ENCODE assay signal across 1 cellular context in genomic region chr16:3234543-3235541, GRCh38.
TF ChIP-seq lines count a peak whose summit lies in the region.

Gene ZNF200 (minus strand): TSS chr16:3235158. CDS start chr16:3233755, 1,403 bp downstream.

TF ChIP-seq in K562, 482 proteins besides CTCF, POLR2A, EP300 and RAD21 (continued from another document):
- TF ChIP-seq THAP12 (CRISPR knock-in tag; IDR thresholded peaks at IDR 0.05) = no peak
- peak; percentile 98 for TF ChIP-seq GABPB1 (CRISPR knock-in tag; IDR thresholded peaks at IDR 0.05)
- no peak for TF ChIP-seq ZBTB2 (IDR thresholded peaks at IDR 0.05)
- TF ChIP-seq FOXK2 (conservative IDR thresholded peaks at IDR 0.05 in 1 of 2, IDR thresholded peaks at IDR 0.05 in 1 of 2; ENCODE audit: low read depth in 2 of 2) = peak in 1 of 2 experiments; percentile 59; a peak in 1 of 4 replicates
- no peak for TF ChIP-seq SMAD2 (IDR thresholded peaks at IDR 0.05; ENCODE audit: low read depth, low read length)
- TF ChIP-seq SIRT6 (IDR thresholded peaks at IDR 0.05; ENCODE audit: low read depth, low read length) = no peak
- TF ChIP-seq GABPA (tag; conservative IDR thresholded peaks at IDR 0.05; ENCODE audit: low read depth) = peak; percentile 97
- TF ChIP-seq YY1 (IDR thresholded peaks at IDR 0.05; ENCODE audit: borderline replicate concordance in 1 of 3, control insufficient read depth in 1 of 3, extremely low read depth in 1 of 3, insufficient read depth in 3 of 3, insufficient read length in 1 of 3, insufficient replicate concordance in 2 of 3, low read depth in 1 of 3, low read length in 2 of 3) = peak in 1 of 3 experiments; percentile 29
- TF ChIP-seq MYNN (IDR thresholded peaks at IDR 0.05) = no peak
- TF ChIP-seq MYNN (CRISPR knock-in tag; IDR thresholded peaks at IDR 0.05) = no peak
- no peak for TF ChIP-seq LEF1 (IDR thresholded peaks at IDR 0.05)
- TF ChIP-seq KDM2B (CRISPR knock-in tag; IDR thresholded peaks at IDR 0.05) = no peak
- no peak for TF ChIP-seq ELK3 (CRISPR knock-in tag; IDR thresholded peaks at IDR 0.05)
- TF ChIP-seq PTTG1 (tag; IDR thresholded peaks at IDR 0.05; ENCODE audit: low read depth) = no peak
- TF ChIP-seq PKNOX1 (IDR thresholded peaks at IDR 0.05) = peak; percentile 97
- TF ChIP-seq E2F1 (CRISPR knock-in tag; IDR thresholded peaks at IDR 0.05) = peak; percentile 87; the same call in 1 of the 2 replicates
- TF ChIP-seq HCFC1 (IDR thresholded peaks at IDR 0.05; ENCODE audit: low read depth, low read length) = peak; percentile 87
- TF ChIP-seq ZNF445 (CRISPR knock-in tag; IDR thresholded peaks at IDR 0.05; ENCODE audit: low read depth) = no peak
- TF ChIP-seq ZNF384 (IDR thresholded peaks at IDR 0.05; ENCODE audit: low read depth, low read length) = no peak
- TF ChIP-seq FOXM1 (IDR thresholded peaks at IDR 0.05; ENCODE audit: low read depth) = 0 out of 2 replicates have a peak, but pooled peaks have one; percentile 18
- 0 out of 2 replicates have a peak, but pooled peaks have one; percentile 45 for TF ChIP-seq FOXM1 (CRISPR knock-in tag; IDR thresholded peaks at IDR 0.05; ENCODE audit: low read depth)
- TF ChIP-seq THRB (CRISPR knock-in tag; conservative IDR thresholded peaks at IDR 0.05) = peak; percentile 56; the same call in 1 of the 2 replicates
- TF ChIP-seq MAFF (IDR thresholded peaks at IDR 0.05; ENCODE audit: low read length) = no peak
- no peak; a peak in 1 of 4 replicates for TF ChIP-seq ARNT (IDR thresholded peaks at IDR 0.05)
- peak; percentile 73 for TF ChIP-seq TAF1 (IDR thresholded peaks at IDR 0.05; ENCODE audit: control insufficient read depth, extremely low read depth, insufficient read depth, low read length, severe bottlenecking)
- TF ChIP-seq ZNF280B (CRISPR knock-in tag; IDR thresholded peaks at IDR 0.05) = peak; percentile 46; the same call in 1 of the 2 replicates
- TF ChIP-seq ZFP91 (CRISPR knock-in tag; IDR thresholded peaks at IDR 0.05) = no peak
- no peak for TF ChIP-seq FOXK1 (CRISPR knock-in tag; IDR thresholded peaks at IDR 0.05; ENCODE audit: borderline replicate concordance)
- TF ChIP-seq AFF4 (CRISPR knock-in tag; IDR thresholded peaks at IDR 0.05) = no peak; the same call in 1 of the 2 replicates
- TF ChIP-seq XRCC5 (IDR thresholded peaks at IDR 0.05; ENCODE audit: low read depth, low read length) = 0 out of 2 replicates have a peak, but pooled peaks have one; percentile 23
- no peak for TF ChIP-seq ZNF347 (CRISPR knock-in tag; IDR thresholded peaks at IDR 0.05; ENCODE audit: low read depth)
- TF ChIP-seq ZNF668 (CRISPR knock-in tag; IDR thresholded peaks at IDR 0.05) = no peak
- TF ChIP-seq ZBTB1 (CRISPR knock-in tag; IDR thresholded peaks at IDR 0.05; ENCODE audit: borderline replicate concordance, low read depth) = no peak
- no peak for TF ChIP-seq FOS (IDR thresholded peaks at IDR 0.05; ENCODE audit: extremely low read depth, insufficient read length)
- TF ChIP-seq EZH2 (IDR thresholded peaks at IDR 0.05; ENCODE audit: borderline replicate concordance, low read depth, low read length) = no peak
- TF ChIP-seq GTF2A2 (tag; IDR thresholded peaks at IDR 0.05) = no peak
- TF ChIP-seq HMBOX1 (IDR thresholded peaks at IDR 0.05) = no peak
- TF ChIP-seq TBL1XR1 (IDR thresholded peaks at IDR 0.05; ENCODE audit: low read length in 2 of 2) = peak in 1 of 2 experiments; percentile 74; a peak in 2 of 4 replicates
- no peak for TF ChIP-seq NCOA6 (IDR thresholded peaks at IDR 0.05)
- TF ChIP-seq NFIX (CRISPR knock-in tag; IDR thresholded peaks at IDR 0.05; ENCODE audit: low read depth) = 0 out of 2 replicates have a peak, but pooled peaks have one; percentile 41
- TF ChIP-seq ZNF778 (CRISPR knock-in tag; IDR thresholded peaks at IDR 0.05) = no peak
- peak in 1 of 2 experiments; percentile 95; a peak in 2 of 4 replicates for TF ChIP-seq HDAC1 (IDR thresholded peaks at IDR 0.05)
- TF ChIP-seq ZNF431 (CRISPR knock-in tag; IDR thresholded peaks at IDR 0.05) = no peak
- no peak for TF ChIP-seq NCOR1 (IDR thresholded peaks at IDR 0.05)
- TF ChIP-seq ZFX (CRISPR knock-in tag; IDR thresholded peaks at IDR 0.05) = peak; percentile 74
- no peak for TF ChIP-seq ZC3H8 (IDR thresholded peaks at IDR 0.05)
